In the genomic region with DNA sequence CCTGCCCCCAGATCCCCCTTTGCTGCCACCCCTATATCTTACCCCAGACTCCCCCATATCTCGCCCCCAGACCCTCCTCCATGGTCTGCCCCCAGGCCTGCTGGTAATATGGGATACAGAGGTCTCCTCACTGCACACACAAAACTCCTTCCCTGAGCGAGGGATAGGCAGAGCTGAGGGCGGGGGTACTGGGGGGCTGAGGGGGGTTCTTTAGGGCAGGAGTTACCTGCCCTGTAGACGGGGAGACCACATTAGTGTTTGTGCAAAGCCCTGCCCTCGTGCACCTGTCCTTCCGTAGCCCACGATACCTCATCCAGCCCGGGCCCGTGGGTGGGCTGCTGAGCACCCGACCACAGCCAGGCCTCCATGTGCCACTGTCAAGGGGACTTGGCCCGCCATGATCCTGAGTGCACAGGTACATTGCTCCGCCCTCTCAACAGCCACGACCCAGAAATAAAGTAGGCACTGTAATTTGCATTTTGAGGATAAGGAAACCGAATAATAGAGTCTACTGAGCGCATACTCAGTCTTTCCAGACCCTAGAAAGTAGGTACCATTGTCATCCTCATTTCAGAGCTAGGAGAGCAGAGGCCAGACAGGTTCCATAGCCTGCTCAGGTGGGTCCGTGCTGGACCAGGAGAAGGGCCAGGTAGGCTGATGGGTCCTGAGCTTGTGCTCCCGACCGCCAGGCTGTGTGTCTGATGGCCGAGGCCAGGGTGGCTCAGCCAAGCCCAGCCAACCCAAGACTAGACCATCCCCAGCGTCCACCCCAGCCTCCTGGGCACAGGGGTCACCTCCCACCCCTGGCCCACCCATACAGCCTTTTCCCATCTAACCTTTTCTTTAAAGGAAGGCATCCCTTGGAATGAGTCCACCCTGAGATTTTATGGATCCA, we compare ENCODE assay signal across 19 cellular contexts.
"Had no signal": no experiment of that assay in that cellular context is flagged by ENCODE, and none has a peak within 500 bp of the region (broad histone marks: within the 10 kb centered on the region; RNA-seq: fewer than 3 reads in every experiment).

No MANE protein-coding gene starts in this region.

- H3K4me3 ChIP-seq: dorsolateral prefrontal cortex, gastroesophageal sphincter, hepatocyte, lung, skin epidermis, stomach, thoracic aorta, transverse colon had no signal

- H3K36me3 ChIP-seq: gastroesophageal sphincter, stomach, thoracic aorta, transverse colon had no signal

- DNase-seq: central memory CD4-positive, alpha-beta T cell; cortex of kidney; effector CD8-positive, alpha-beta T cell; mesenchymal stem cell; midbrain; naive B cell; stimulated activated CD4-positive, alpha-beta T cell treated with anti-CD3 and anti-CD28 coated beads, Interleukin-12 subunit alpha, Interleukin-12 subunit beta, amount 100 ng/mL, for 4 hours; stimulated activated naive CD4-positive, alpha-beta T cell; stomach; substantia nigra; transverse colon had no signal

- H3K4me1 ChIP-seq: gastroesophageal sphincter, stomach, transverse colon had no signal

- H3K27me3 ChIP-seq: dorsolateral prefrontal cortex, gastroesophageal sphincter, hepatocyte, stomach, transverse colon had no signal

- ATAC-seq: esophagus mucosa, gastroesophageal sphincter, sciatic nerve had no signal

- H3K27ac ChIP-seq: dorsolateral prefrontal cortex, gastroesophageal sphincter, hepatocyte, skin epidermis, stomach, thoracic aorta, transverse colon had no signal

- H3K9me3 ChIP-seq: gastroesophageal sphincter, stomach, thoracic aorta, transverse colon had no signal
